Comparison of ENCODE assay signal across 8 cellular contexts in genomic region chr22:40463017-40463631, GRCh38.
DNase-seq lines count a peak whose midpoint lies in the region; ATAC-seq and TF ChIP-seq lines count a peak whose summit lies in the region.

No MANE protein-coding gene starts in this region.

- H3K4me1 ChIP-seq in Peyer's patch = peaks cover 0 to 3% (median 0%) of the 10 kb centered on the region in 4 donors
- peaks cover 19 to 94% (median 55%) of the 10 kb centered on the region in 6 donors for H3K4me1 ChIP-seq in spleen

- peak in 2 of 3 donors; percentile 71 for DNase-seq in Peyer's patch
- DNase-seq in activated naive CD4-positive, alpha-beta T cell treated with anti-CD3 and anti-CD28 coated beads, Interleukin-2, amount 50 U/mL, for 16 hours = peak; percentile 34
- peak; percentile 84 for DNase-seq in spleen
- no peak for DNase-seq in H7

- intact Hi-C loops in spleen (cut with DNase I; ENCODE audit: low total_unique reads) = no loop called here

- H3K9me3 ChIP-seq in Peyer's patch = no peaks in the 10 kb centered on the region
- no peaks in the 10 kb centered on the region for H3K9me3 ChIP-seq in spleen

- WGBS in spleen, 5 donors = 19 to 41% (median 27%) methylated on average over 13 of the region's 13 CpGs

- no peak for TF ChIP-seq CTCF in Peyer's patch (IDR thresholded peaks at IDR 0.05)
- TF ChIP-seq CTCF in spleen (IDR thresholded peaks at IDR 0.05 in 8 of 11, conservative IDR thresholded peaks at IDR 0.05 in 3 of 11) = no peak

- H3K27ac ChIP-seq in Peyer's patch (peak overlapping the region; percentile 61 to 78 (median 67)), spleen (peak overlapping the region; percentile 62 to 95 (median 88))

- no peak for ATAC-seq in HG03095 (IDR thresholded peaks at IDR 0.05; ENCODE audit: unreplicated experiment)
- ATAC-seq in GM19397 (IDR thresholded peaks at IDR 0.05; ENCODE audit: unreplicated experiment) = no peak
- ATAC-seq in GM21717 (IDR thresholded peaks at IDR 0.05; ENCODE audit: unreplicated experiment) = no peak

- no peaks in the 10 kb centered on the region for H3K27me3 ChIP-seq in Peyer's patch
- no peaks in the 10 kb centered on the region for H3K27me3 ChIP-seq in spleen (replicated peaks in 1 of 7)
- H3K27me3 ChIP-seq in H7 (ENCODE audit: control insufficient read depth, insufficient read depth, low read length) = no peaks in the 10 kb centered on the region

- TF ChIP-seq POLR2A in GM19099 (IDR thresholded peaks at IDR 0.05; ENCODE audit: extremely low read depth, insufficient read length, low read depth) (peak; percentile 45), Peyer's patch (IDR thresholded peaks at IDR 0.05) (no peak), spleen (IDR thresholded peaks at IDR 0.05) (peak in 1 of 3 donors; percentile 49)

- H3K4me3 ChIP-seq in Peyer's patch = peak overlapping the region; percentile 36 to 45 (median 43)
- H3K4me3 ChIP-seq in spleen = peak overlapping the region; percentile 33 to 83 (median 52)
- no peak overlapping the region for H3K4me3 ChIP-seq in H7 (ENCODE audit: insufficient read depth, low read depth, low read length)

- no peaks in the 10 kb centered on the region for H3K36me3 ChIP-seq in Peyer's patch
- peaks cover 0 to 17% (median 4%) of the 10 kb centered on the region in 6 donors for H3K36me3 ChIP-seq in spleen
- H3K36me3 ChIP-seq in H7 (replicated peaks; ENCODE audit: control insufficient read depth, insufficient read depth, low read length) = peaks cover 1% of the 10 kb centered on the region; the same call in 1 of the 2 replicates
